In genomic region chr2:34096552-34097171, GRCh38 we compare ENCODE assay signal across 8 cellular contexts.
DNase-seq lines count a peak whose midpoint lies in the region; ATAC-seq and TF ChIP-seq lines count a peak whose summit lies in the region.

No MANE protein-coding gene starts in this region.

- no peak overlapping the region for H4K12ac ChIP-seq in trophoblast cell (ENCODE audit: low read depth, low read length)

- H3K27ac ChIP-seq in CD4-positive, alpha-beta T cell (ENCODE audit: low read depth, low read length): no peak overlapping the region
- no peak overlapping the region for H3K27ac ChIP-seq in trophoblast cell (ENCODE audit: low read depth, low read length)

- no peak overlapping the region for H2BK120ac ChIP-seq in trophoblast cell (ENCODE audit: insufficient read depth, low read length, poor library complexity)

- no peak overlapping the region for H2AFZ ChIP-seq in trophoblast cell (ENCODE audit: insufficient read depth, low read length, poor library complexity)

- H2BK5ac ChIP-seq in trophoblast cell (ENCODE audit: low read depth, low read length, poor library complexity): no peak overlapping the region

- H4K91ac ChIP-seq in trophoblast cell (ENCODE audit: low read depth, low read length): no peak overlapping the region

- no peaks in the 10 kb centered on the region for H3K27me3 Mint-ChIP-seq in CD4-positive, alpha-beta T cell

- no peaks in the 10 kb centered on the region for H3K9me3 Mint-ChIP-seq in CD4-positive, alpha-beta T cell

- H3K4me3 ChIP-seq in trophoblast cell (ENCODE audit: low read depth, low read length): no peak overlapping the region

- TF ChIP-seq CTCF in CD4-positive, alpha-beta T cell (IDR thresholded peaks at IDR 0.05): peak; percentile 73

- intact Hi-C loops in CD4-positive, alpha-beta T cell (cut with DNase I, micrococcal nuclease): loop anchor here (5.0 to 10.0 kb wide), 2 partner anchors 622 to 1316 kb away; partner anchors contain the start of gene RASGRP3 (in 1 of the 2)

- H3K4me2 ChIP-seq in trophoblast cell (ENCODE audit: low read length): no peak overlapping the region

- no peak overlapping the region for H2BK12ac ChIP-seq in trophoblast cell (ENCODE audit: low read length)

- no peaks in the 10 kb centered on the region for H3K4me1 Mint-ChIP-seq in CD4-positive, alpha-beta T cell (ENCODE audit: low read depth)

- H3K9ac ChIP-seq in trophoblast cell (ENCODE audit: low read length): no peak overlapping the region

- no peak for ATAC-seq in CD4-positive, alpha-beta T cell (ENCODE audit: poor library complexity)
- ATAC-seq in GM18517 (IDR thresholded peaks at IDR 0.05; ENCODE audit: unreplicated experiment) (peak; percentile 90), HG03045 (IDR thresholded peaks at IDR 0.05; ENCODE audit: unreplicated experiment) (peak; percentile 79)

- H3K79me2 ChIP-seq in trophoblast cell (ENCODE audit: control insufficient read depth, insufficient read depth, low read length, poor library complexity): no peaks in the 10 kb centered on the region

- H3K4ac ChIP-seq in trophoblast cell (ENCODE audit: low read depth, low read length): no peak overlapping the region

- no peak overlapping the region for H3K23ac ChIP-seq in trophoblast cell (ENCODE audit: low read length)

- peak in 9 of 10 experiments; percentile 1 to 32 (median 8) for DNase-seq in CD4-positive, alpha-beta T cell
- peak; percentile 11 for DNase-seq in NCI-H510A treated with DMSO at 0.1 percent for 48 hours (lab: John Stamatoyannopoulos, UW)
- DNase-seq in activated CD8-positive, alpha-beta memory T cell treated with anti-CD3 and anti-CD28 coated beads, Interleukin-2, amount 50 U/mL, for 48 hours: peak; percentile 57
- peak; percentile 54 for DNase-seq in foreskin melanocyte
- DNase-seq in trophoblast cell: peak; percentile 58 to 81
- no peak for DNase-seq in NCI-H128 (lab: John Stamatoyannopoulos, UW; ENCODE audit: unreplicated experiment)

- no peaks in the 10 kb centered on the region for H3K27me3 ChIP-seq in CD4-positive, alpha-beta T cell (ENCODE audit: control insufficient read depth, insufficient read depth, low read length)
- no peaks in the 10 kb centered on the region for H3K27me3 ChIP-seq in trophoblast cell (ENCODE audit: insufficient read depth, low read length)

- CTCF ChIA-PET in CD4-positive, alpha-beta T cell (lab: Charles Lee): no interaction called here

- no peaks in the 10 kb centered on the region for H3K9me3 ChIP-seq in CD4-positive, alpha-beta T cell (ENCODE audit: control insufficient read depth, low read length)
- no peaks in the 10 kb centered on the region for H3K9me3 ChIP-seq in trophoblast cell (ENCODE audit: insufficient read depth, low read depth, low read length)

- no peak overlapping the region for H4K8ac ChIP-seq in trophoblast cell (ENCODE audit: low read depth, low read length)

- H3K4me1 ChIP-seq in trophoblast cell (ENCODE audit: control insufficient read depth in 1 of 2, insufficient read depth in 2 of 2, low read length in 2 of 2): no peaks in the 10 kb centered on the region

- no peak overlapping the region for H3K4me3 Mint-ChIP-seq in CD4-positive, alpha-beta T cell

- no peak overlapping the region for H3K27ac Mint-ChIP-seq in CD4-positive, alpha-beta T cell

- no peak overlapping the region for H3K18ac ChIP-seq in trophoblast cell (ENCODE audit: low read length)

- no peaks in the 10 kb centered on the region for H3K36me3 ChIP-seq in trophoblast cell (ENCODE audit: control insufficient read depth in 1 of 2, insufficient read depth in 2 of 2, low read length in 2 of 2)

- H3K79me1 ChIP-seq in trophoblast cell (ENCODE audit: low read length): no peaks in the 10 kb centered on the region

- H2AK5ac ChIP-seq in trophoblast cell (ENCODE audit: low read length): no peak overlapping the region

- POLR2A ChIA-PET in CD4-positive, alpha-beta T cell (lab: Charles Lee): no interaction called here

- H3K36me3 Mint-ChIP-seq in CD4-positive, alpha-beta T cell (ENCODE audit: low read depth): no peaks in the 10 kb centered on the region

- WGBS in trophoblast cell (ENCODE audit: extremely low coverage, insufficient coverage, insufficient read length): no CpG with 5 or more reads among the region's 3 CpGs

- no peak overlapping the region for H3K14ac ChIP-seq in trophoblast cell (ENCODE audit: low read length)
